In genomic region chr17:48037036-48037881, GRCh38 we compare ENCODE assay signal across 8 cellular contexts. TPM values are rescaled to one million over a fixed set of nuclear protein-coding genes. Genes with fewer than 3 reads are reported as not detected.
DNase-seq lines count a peak whose midpoint lies in the region; ATAC-seq and TF ChIP-seq lines count a peak whose summit lies in the region.

COPZ2 (minus strand) TSS chr17:48037797; CDS start chr17:48037777, 20 bp downstream.

- DNase-seq in SIG-M5 treated with dmso at 0.1 percent for 504 hours (lab: John Stamatoyannopoulos, UW; ENCODE audit: unreplicated experiment), result peak; percentile 45
- DNase-seq in SIG-M5 (lab: John Stamatoyannopoulos, UW), result no peak
- peak; percentile 48 for DNase-seq in amniotic epithelial cell (ENCODE audit: low read depth)
- peak; percentile 69 for DNase-seq in hepatocyte (ENCODE audit: low spot score)
- no peak for DNase-seq in skeletal muscle cell (ENCODE audit: low read depth)

- no peaks in the 10 kb centered on the region for H4K20me1 ChIP-seq in hepatocyte (ENCODE audit: insufficient read depth, poor library complexity, severe bottlenecking)

- peak within 1 kb of the TSS; percentile 55 for H3K27ac ChIP-seq in hepatocyte

- no peaks in the 10 kb centered on the region for H3K9me3 ChIP-seq in hepatocyte (ENCODE audit: low read depth)

- H2AFZ ChIP-seq in hepatocyte, result peak within 1 kb of the TSS; percentile 94

- H3K36me3 ChIP-seq in hepatocyte (replicated peaks; ENCODE audit: insufficient read depth, low read depth), result no peaks in the 10 kb centered on the region

- ATAC-seq in SK-N-SH treated with all-trans-retinoic acid at 6 μM for 48 hours (peak; percentile 89), HG03045 (IDR thresholded peaks at IDR 0.05; ENCODE audit: unreplicated experiment) (no peak), HG03280 (IDR thresholded peaks at IDR 0.05; ENCODE audit: unreplicated experiment) (no peak)

- H3K9me2 ChIP-seq in hepatocyte (replicated peaks; ENCODE audit: insufficient read depth), result no peaks in the 10 kb centered on the region

- peak within 1 kb of the TSS; percentile 66 for H3K4me3 ChIP-seq in hepatocyte
- peak within 1 kb of the TSS; percentile 68 for H3K4me3 ChIP-seq in skeletal muscle cell (ENCODE audit: low read depth, low read length)

- H3K4me2 ChIP-seq in hepatocyte, result peak within 1 kb of the TSS; percentile 86

- H3K4me1 ChIP-seq in hepatocyte (ENCODE audit: insufficient read depth), result peaks cover 10% of the 10 kb centered on the region

- TF ChIP-seq CTCF in hepatocyte (IDR thresholded peaks at IDR 0.05; ENCODE audit: poor library complexity), result peak; percentile 50

- WGBS in hepatocyte (ENCODE audit: low lambda C conversion rate, missing lambda C conversion rate), result 4% methylated on average over 25 of the region's 81 CpGs

- H3K27me3 ChIP-seq in hepatocyte, result peaks cover 26% of the 10 kb centered on the region

- H3K79me2 ChIP-seq in hepatocyte, result no peaks in the 10 kb centered on the region

TF ChIP-seq in SK-N-SH treated with all-trans-retinoic acid at 6 μM for 48 hours, 23 proteins besides CTCF, POLR2A, EP300 and RAD21:
- TF ChIP-seq ZFP30 (CRISPR knock-in tag; IDR thresholded peaks at IDR 0.05) (no peak), ARNTL (CRISPR knock-in tag; IDR thresholded peaks at IDR 0.05; ENCODE audit: borderline replicate concordance, low read depth) (no peak), CREB5 (CRISPR knock-in tag; IDR thresholded peaks at IDR 0.05; ENCODE audit: low read depth) (no peak)

RNA-seq across cellular contexts. Expression of gene COPZ2, which starts in this region (rescaled TPM):
- total RNA-seq in hepatocyte, result 36.0 and 40.7 TPM in 2 replicates
- 139 and 159 TPM in 2 replicates for polyA plus RNA-seq in hepatocyte

Comparison
In these comparisons a context has a peak if more than half of its experiments do, and no peak if none do; other contexts are left out.
1. DNase-seq: peak in SIG-M5 treated with dmso at 0.1 percent for 504 hours (single experiment), amniotic epithelial cell (single experiment) and hepatocyte (single experiment); none in SIG-M5 (single experiment) and skeletal muscle cell (single experiment).